Comparison of ENCODE assay signal across 11 cellular contexts in genomic region chr19:29967623-29968022, GRCh38.
DNase-seq lines count a peak whose midpoint lies in the region; TF ChIP-seq lines count a peak whose summit lies in the region.
"Had no signal": no experiment of that assay in that cellular context is flagged by ENCODE, and none has a peak within 500 bp of the region (broad histone marks: within the 10 kb centered on the region; RNA-seq: fewer than 3 reads in every experiment).

No MANE protein-coding gene starts in this region.

- H4K20me1 ChIP-seq in Loucy (ENCODE audit: insufficient read depth, low read length, poor library complexity, severe bottlenecking): peaks cover 95% of the 10 kb centered on the region

- H3K27me3 ChIP-seq in Loucy (ENCODE audit: insufficient read depth, low read length, poor library complexity, severe bottlenecking): no peaks in the 10 kb centered on the region
- H3K27me3 ChIP-seq: esophagus squamous epithelium had no signal

- no peaks in the 10 kb centered on the region for H3K9me2 ChIP-seq in Loucy (replicated peaks; ENCODE audit: low read depth, low read length)

- no peaks in the 10 kb centered on the region for H3F3A ChIP-seq in Loucy (ENCODE audit: low read depth)

- TF ChIP-seq CTCF in Loucy (conservative IDR thresholded peaks at IDR 0.05; ENCODE audit: low read length) (no peak), RWPE1 (conservative IDR thresholded peaks at IDR 0.05; ENCODE audit: low read depth) (no peak)

- peak overlapping the region; percentile 6 for H3K9ac ChIP-seq in Loucy (ENCODE audit: low read depth, low read length, poor library complexity, severe bottlenecking)

- H3K4me2 ChIP-seq in Loucy (ENCODE audit: low read depth, low read length, poor library complexity, severe bottlenecking): no peak overlapping the region

- no peak overlapping the region for H2AFZ ChIP-seq in Loucy (ENCODE audit: low read length)

- peaks cover 98% of the 10 kb centered on the region for H3K79me2 ChIP-seq in Loucy (ENCODE audit: insufficient read depth, low read length)

- no peaks in the 10 kb centered on the region for H3K9me3 ChIP-seq in Loucy (ENCODE audit: insufficient read depth, low read depth, low read length)
- H3K9me3 ChIP-seq: esophagus squamous epithelium had no signal

- CTCF ChIA-PET in RWPE1 (lab: Yijun Ruan, JAX): interaction anchor here (0.5 to 1.5 kb wide), 4 partner anchors 9 to 35 kb away, joined by 3 to 6 read pairs (median 4); no protein-coding TSS in a partner anchor

- H3K27ac ChIP-seq in RWPE1: no peak overlapping the region
- H3K27ac ChIP-seq: esophagus squamous epithelium had no signal

- H3K4me3 ChIP-seq in GM08714 (ENCODE audit: low read length) (0 out of 2 replicates have a peak overlapping the region, but pooled peaks have one; percentile 15), Loucy (ENCODE audit: low read length, poor library complexity, severe bottlenecking) (no peak overlapping the region)
- H3K4me3 ChIP-seq: esophagus squamous epithelium had no signal

- peaks cover 24% of the 10 kb centered on the region for H3K4me1 ChIP-seq in Loucy (ENCODE audit: insufficient read depth, low read length, poor library complexity, severe bottlenecking)

- no peaks in the 10 kb centered on the region for H3K36me3 ChIP-seq in Loucy (ENCODE audit: insufficient read depth, low read length)
- H3K36me3 ChIP-seq: esophagus squamous epithelium had no signal

- DNase-seq in amniotic epithelial cell (ENCODE audit: low read depth): peak; percentile 44
- peak; percentile 24 for DNase-seq in midbrain (lab: John Stamatoyannopoulos, UW)
- DNase-seq in UCSD-AML1 (lab: John Stamatoyannopoulos, UW; ENCODE audit: unreplicated experiment): no peak
- no peak for DNase-seq in GOT3 (lab: John Stamatoyannopoulos, UW)
- DNase-seq in CD1c-positive myeloid dendritic cell (ENCODE audit: extremely low spot score): no peak
- DNase-seq in RWPE1 (ENCODE audit: low spot score): no peak
- DNase-seq: activated CD4-positive, alpha-beta T cell treated with anti-CD3 and anti-CD28 coated beads for 48 hours; esophagus squamous epithelium; stimulated activated CD4-positive, alpha-beta T cell treated with anti-CD3 and anti-CD28 coated beads, Interleukin-15, amount 100 ng/mL, for 24 hours had no signal

- POLR2A ChIA-PET in RWPE1 (lab: Yijun Ruan, JAX; ENCODE audit: low non-redundant PET): interaction anchor here (0.5 kb wide), 1 partner anchor 144 kb away, joined by 8 read pairs; no protein-coding TSS in a partner anchor

Comparison
In these comparisons a context has a peak if more than half of its experiments do, and no peak if none do; other contexts are left out.
1. DNase-seq: peak in amniotic epithelial cell (single experiment) and midbrain (single experiment); none in UCSD-AML1 (single experiment), GOT3 (single experiment), CD1c-positive myeloid dendritic cell (single experiment) and RWPE1 (single experiment).